1 cellular context compared by ENCODE assay signal in the genomic region with DNA sequence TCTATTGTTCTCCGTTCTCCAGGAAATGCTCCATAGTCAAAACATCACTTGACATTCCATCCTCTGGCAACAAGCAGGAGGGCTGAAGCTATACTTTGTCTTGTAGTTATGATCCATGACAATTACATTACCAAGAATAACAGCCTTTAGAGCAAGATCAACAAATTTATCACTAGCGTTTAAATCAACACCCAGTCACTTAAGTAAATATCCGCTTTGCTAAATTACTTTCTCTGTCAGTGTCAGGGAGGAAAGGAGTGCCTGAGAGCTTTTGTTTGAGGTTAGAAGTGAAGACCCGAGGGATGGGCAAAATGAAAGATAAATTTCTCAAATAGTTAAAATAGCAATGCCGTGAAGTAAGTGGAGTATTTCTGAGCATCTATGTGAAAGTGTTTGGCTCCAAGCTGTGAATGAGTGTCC.
TF ChIP-seq lines count a peak whose summit lies in the region.

No MANE protein-coding gene starts in this region.

TF ChIP-seq in HEK293, 187 proteins besides CTCF, POLR2A, EP300 and RAD21 (continued from another document):
- TF ChIP-seq PRDM2 (tag by site-specific recombination; IDR thresholded peaks at IDR 0.05; ENCODE audit: borderline replicate concordance): no peak
- peak; percentile 38; the same call in 1 of the 2 replicates for TF ChIP-seq PRDM1 (tag by site-specific recombination; IDR thresholded peaks at IDR 0.05)
- TF ChIP-seq ZNF843 (tag by site-specific recombination; IDR thresholded peaks at IDR 0.05): peak; percentile 98
- no peak for TF ChIP-seq ZNF248 (tag by site-specific recombination; IDR thresholded peaks at IDR 0.05)
- TF ChIP-seq PBX3 (CRISPR knock-in tag; IDR thresholded peaks at IDR 0.05): no peak
- no peak for TF ChIP-seq ZNF768 (tag by site-specific recombination; IDR thresholded peaks at IDR 0.05)
- TF ChIP-seq BCL11A (tag by site-specific recombination; IDR thresholded peaks at IDR 0.05; ENCODE audit: low read depth): peak; percentile 96
- peak; percentile 100 for TF ChIP-seq WT1 (tag by site-specific recombination; IDR thresholded peaks at IDR 0.05)
- no peak for TF ChIP-seq ZNF416 (tag by site-specific recombination; IDR thresholded peaks at IDR 0.05)
- TF ChIP-seq, protein P1, sequence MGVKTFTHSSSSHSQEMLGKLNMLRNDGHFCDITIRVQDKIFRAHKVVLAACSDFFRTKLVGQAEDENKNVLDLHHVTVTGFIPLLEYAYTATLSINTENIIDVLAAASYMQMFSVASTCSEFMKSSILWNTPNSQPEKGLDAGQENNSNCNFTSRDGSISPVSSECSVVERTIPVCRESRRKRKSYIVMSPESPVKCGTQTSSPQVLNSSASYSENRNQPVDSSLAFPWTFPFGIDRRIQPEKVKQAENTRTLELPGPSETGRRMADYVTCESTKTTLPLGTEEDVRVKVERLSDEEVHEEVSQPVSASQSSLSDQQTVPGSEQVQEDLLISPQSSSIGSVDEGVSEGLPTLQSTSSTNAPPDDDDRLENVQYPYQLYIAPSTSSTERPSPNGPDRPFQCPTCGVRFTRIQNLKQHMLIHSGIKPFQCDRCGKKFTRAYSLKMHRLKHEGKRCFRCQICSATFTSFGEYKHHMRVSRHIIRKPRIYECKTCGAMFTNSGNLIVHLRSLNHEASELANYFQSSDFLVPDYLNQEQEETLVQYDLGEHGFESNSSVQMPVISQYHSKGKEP (tag by site-specific recombination; IDR thresholded peaks at IDR 0.05): peak; percentile 85
- TF ChIP-seq GFI1B (tag by site-specific recombination; IDR thresholded peaks at IDR 0.05): peak; percentile 90
- peak; percentile 63 for TF ChIP-seq ZIC2 (tag by site-specific recombination; IDR thresholded peaks at IDR 0.05)
- TF ChIP-seq OVOL3 (tag by site-specific recombination; IDR thresholded peaks at IDR 0.05): peak; percentile 98
- TF ChIP-seq ZNF621 (tag by site-specific recombination; IDR thresholded peaks at IDR 0.05): no peak
- 0 out of 2 replicates have a peak, but pooled peaks have one; percentile 80 for TF ChIP-seq ZBTB1 (tag by site-specific recombination; IDR thresholded peaks at IDR 0.05)
- peak; percentile 40; the same call in 1 of the 2 replicates for TF ChIP-seq TRIM28 (IDR thresholded peaks at IDR 0.05; ENCODE audit: borderline replicate concordance, low read length)
- TF ChIP-seq TSHZ1 (tag by site-specific recombination; IDR thresholded peaks at IDR 0.05; ENCODE audit: borderline replicate concordance): peak; percentile 94
- TF ChIP-seq, protein P2, sequence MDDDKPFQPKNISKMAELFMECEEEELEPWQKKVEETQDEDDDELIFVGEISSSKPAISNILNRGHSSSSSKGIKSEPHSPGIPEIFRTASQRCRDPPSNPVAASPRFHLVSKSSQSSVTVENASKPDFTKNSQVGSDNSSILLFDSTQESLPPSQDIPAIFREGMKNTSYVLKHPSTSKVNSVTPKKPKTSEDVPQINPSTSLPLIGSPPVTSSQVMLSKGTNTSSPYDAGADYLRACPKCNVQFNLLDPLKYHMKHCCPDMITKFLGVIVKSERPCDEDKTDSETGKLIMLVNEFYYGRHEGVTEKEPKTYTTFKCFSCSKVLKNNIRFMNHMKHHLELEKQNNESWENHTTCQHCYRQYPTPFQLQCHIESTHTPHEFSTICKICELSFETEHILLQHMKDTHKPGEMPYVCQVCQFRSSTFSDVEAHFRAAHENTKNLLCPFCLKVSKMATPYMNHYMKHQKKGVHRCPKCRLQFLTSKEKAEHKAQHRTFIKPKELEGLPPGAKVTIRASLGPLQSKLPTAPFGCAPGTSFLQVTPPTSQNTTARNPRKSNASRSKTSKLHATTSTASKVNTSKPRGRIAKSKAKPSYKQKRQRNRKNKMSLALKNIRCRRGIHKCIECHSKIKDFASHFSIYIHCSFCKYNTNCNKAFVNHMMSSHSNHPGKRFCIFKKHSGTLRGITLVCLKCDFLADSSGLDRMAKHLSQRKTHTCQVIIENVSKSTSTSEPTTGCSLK (tag by site-specific recombination; IDR thresholded peaks at IDR 0.05): no peak
- TF ChIP-seq ZNF394 (tag by site-specific recombination; IDR thresholded peaks at IDR 0.05; ENCODE audit: borderline replicate concordance): no peak; the same call in 1 of the 2 replicates
- no peak for TF ChIP-seq ZNF776 (tag by site-specific recombination; IDR thresholded peaks at IDR 0.05; ENCODE audit: borderline replicate concordance)
- no peak for TF ChIP-seq ZNF626 (tag by site-specific recombination; IDR thresholded peaks at IDR 0.05)
- no peak for TF ChIP-seq ZNF214 (tag by site-specific recombination; IDR thresholded peaks at IDR 0.05; ENCODE audit: borderline replicate concordance)
- TF ChIP-seq ZNF501 (tag by site-specific recombination; IDR thresholded peaks at IDR 0.05): no peak
- TF ChIP-seq, protein P3, sequence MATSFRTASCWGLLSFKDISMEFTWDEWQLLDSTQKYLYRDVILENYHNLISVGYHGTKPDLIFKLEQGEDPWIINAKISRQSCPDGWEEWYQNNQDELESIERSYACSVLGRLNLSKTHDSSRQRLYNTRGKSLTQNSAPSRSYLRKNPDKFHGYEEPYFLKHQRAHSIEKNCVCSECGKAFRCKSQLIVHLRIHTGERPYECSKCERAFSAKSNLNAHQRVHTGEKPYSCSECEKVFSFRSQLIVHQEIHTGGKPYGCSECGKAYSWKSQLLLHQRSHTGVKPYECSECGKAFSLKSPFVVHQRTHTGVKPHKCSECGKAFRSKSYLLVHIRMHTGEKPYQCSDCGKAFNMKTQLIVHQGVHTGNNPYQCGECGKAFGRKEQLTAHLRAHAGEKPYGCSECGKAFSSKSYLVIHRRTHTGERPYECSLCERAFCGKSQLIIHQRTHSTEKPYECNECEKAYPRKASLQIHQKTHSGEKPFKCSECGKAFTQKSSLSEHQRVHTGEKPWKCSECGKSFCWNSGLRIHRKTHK (tag by site-specific recombination; IDR thresholded peaks at IDR 0.05): no peak
- TF ChIP-seq ZNF837 (tag by site-specific recombination; IDR thresholded peaks at IDR 0.05): no peak
- no peak for TF ChIP-seq ZNF302 (tag by site-specific recombination; IDR thresholded peaks at IDR 0.05; ENCODE audit: low read depth)
- TF ChIP-seq ZFP37 (tag by site-specific recombination; IDR thresholded peaks at IDR 0.05): no peak
- no peak for TF ChIP-seq MYNN (tag by site-specific recombination; IDR thresholded peaks at IDR 0.05; ENCODE audit: borderline replicate concordance)
- no peak for TF ChIP-seq ZNF335 (tag by site-specific recombination; conservative IDR thresholded peaks at IDR 0.05)
- 0 out of 2 replicates have a peak, but pooled peaks have one; percentile 13 for TF ChIP-seq SP2 (tag by site-specific recombination; IDR thresholded peaks at IDR 0.05)
- TF ChIP-seq, protein P4, sequence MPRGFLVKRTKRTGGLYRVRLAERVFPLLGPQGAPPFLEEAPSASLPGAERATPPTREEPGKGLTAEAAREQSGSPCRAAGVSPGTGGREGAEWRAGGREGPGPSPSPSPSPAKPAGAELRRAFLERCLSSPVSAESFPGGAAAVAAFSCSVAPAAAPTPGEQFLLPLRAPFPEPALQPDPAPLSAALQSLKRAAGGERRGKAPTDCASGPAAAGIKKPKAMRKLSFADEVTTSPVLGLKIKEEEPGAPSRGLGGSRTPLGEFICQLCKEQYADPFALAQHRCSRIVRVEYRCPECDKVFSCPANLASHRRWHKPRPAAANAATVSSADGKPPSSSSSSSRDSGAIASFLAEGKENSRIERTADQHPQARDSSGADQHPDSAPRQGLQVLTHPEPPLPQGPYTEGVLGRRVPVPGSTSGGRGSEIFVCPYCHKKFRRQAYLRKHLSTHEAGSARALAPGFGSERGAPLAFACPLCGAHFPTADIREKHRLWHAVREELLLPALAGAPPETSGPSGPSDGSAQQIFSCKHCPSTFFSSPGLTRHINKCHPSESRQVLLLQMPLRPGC (tag by site-specific recombination; IDR thresholded peaks at IDR 0.05): peak; percentile 97
- TF ChIP-seq SCRT1 (tag by site-specific recombination; IDR thresholded peaks at IDR 0.05; ENCODE audit: borderline replicate concordance): peak; percentile 82
